ENCODE assay signal across 1 cellular context in genomic region chr2:172086349-172087190, GRCh38.
TF ChIP-seq lines count a peak whose summit lies in the region.

No MANE protein-coding gene starts in this region.

TF ChIP-seq in GM23338, 12 proteins besides CTCF, POLR2A, EP300 and RAD21 (continued from another document):
- TF ChIP-seq CREB1 (CRISPR knock-in tag; IDR thresholded peaks at IDR 0.05; ENCODE audit: low read depth) (no peak), JUNB (IDR thresholded peaks at IDR 0.05; ENCODE audit: unreplicated experiment) (no peak), POLR2AphosphoS5 (IDR thresholded peaks at IDR 0.05; ENCODE audit: low read depth) (no peak)
TF ChIP-seq in GM23338: peak in this region for 2.
